Comparison of ENCODE assay signal across 19 cellular contexts in genomic region chr18:62954341-62954740, GRCh38.
DNase-seq lines count a peak whose midpoint lies in the region; ATAC-seq and TF ChIP-seq lines count a peak whose summit lies in the region.
"Had no signal": no experiment of that assay in that cellular context is flagged by ENCODE, and none has a peak within 500 bp of the region (broad histone marks: within the 10 kb centered on the region; RNA-seq: fewer than 3 reads in every experiment).

No MANE protein-coding gene starts in this region.

- CTCF ChIA-PET in activated CD8-positive, alpha-beta memory T cell treated with anti-CD3 and anti-CD28 coated beads, Interleukin-2, amount 10 ng/mL, durations not matched to agents 7 days and 5 days (lab: Charles Lee), result interaction anchor here (2.4 kb wide), 1 partner anchor 239 kb away, joined by 9 read pairs; the partner anchor contains the start of gene PHLPP1

- H3K27me3 Mint-ChIP-seq in activated CD8-positive, alpha-beta memory T cell treated with anti-CD3 and anti-CD28 coated beads, Interleukin-2, amount 10 ng/mL, durations not matched to agents 7 days and 5 days, result no peaks in the 10 kb centered on the region

- no peaks in the 10 kb centered on the region for H3K36me3 ChIP-seq in brain microvascular endothelial cell (replicated peaks)
- H3K36me3 ChIP-seq: ovary had no signal

- H3K27ac Mint-ChIP-seq in activated CD8-positive, alpha-beta memory T cell treated with anti-CD3 and anti-CD28 coated beads, Interleukin-2, amount 10 ng/mL, durations not matched to agents 7 days and 5 days, result no peak overlapping the region
- H3K27ac Mint-ChIP-seq in stimulated activated effector memory CD8-positive, alpha-beta T cell treated with anti-CD3 and anti-CD28 coated beads, Interleukin-12 subunit alpha, Interleukin-12 subunit beta, amount 100 ng/mL, for 72 hours, result no peak overlapping the region

- H3K4me1 Mint-ChIP-seq in activated CD8-positive, alpha-beta memory T cell treated with anti-CD3 and anti-CD28 coated beads, Interleukin-2, amount 10 ng/mL, durations not matched to agents 7 days and 5 days, result peaks cover 15% of the 10 kb centered on the region
- peaks cover 8% of the 10 kb centered on the region for H3K4me1 Mint-ChIP-seq in stimulated activated effector memory CD8-positive, alpha-beta T cell treated with anti-CD3 and anti-CD28 coated beads, Interleukin-12 subunit alpha, Interleukin-12 subunit beta, amount 100 ng/mL, for 72 hours

- in situ Hi-C loops in brain microvascular endothelial cell (cut with HindIII; ENCODE audit: low pct_ligation_motif_present, low sequenced_read_pairs) (loop anchor here (25.0 kb wide), 1 partner anchor 342 kb away; no protein-coding TSS in a partner anchor), KBM-7 (cut with MboI; ENCODE audit: low pct_unique_long_range_greater_than_20kb, low sequenced_read_pairs) (no loop called here)

- H3K27ac ChIP-seq in brain microvascular endothelial cell, result no peak overlapping the region
- H3K27ac ChIP-seq: ovary, tibial nerve had no signal

- no peak overlapping the region for H3K4me3 Mint-ChIP-seq in activated CD8-positive, alpha-beta memory T cell treated with anti-CD3 and anti-CD28 coated beads, Interleukin-2, amount 10 ng/mL, durations not matched to agents 7 days and 5 days
- H3K4me3 Mint-ChIP-seq in stimulated activated effector memory CD8-positive, alpha-beta T cell treated with anti-CD3 and anti-CD28 coated beads, Interleukin-12 subunit alpha, Interleukin-12 subunit beta, amount 100 ng/mL, for 72 hours, result no peak overlapping the region
- H3K4me3 Mint-ChIP-seq: brain had no signal

- H3K36me3 Mint-ChIP-seq in activated CD8-positive, alpha-beta memory T cell treated with anti-CD3 and anti-CD28 coated beads, Interleukin-2, amount 10 ng/mL, durations not matched to agents 7 days and 5 days, result peaks cover 2% of the 10 kb centered on the region
- H3K36me3 Mint-ChIP-seq in stimulated activated effector memory CD8-positive, alpha-beta T cell treated with anti-CD3 and anti-CD28 coated beads, Interleukin-12 subunit alpha, Interleukin-12 subunit beta, amount 100 ng/mL, for 72 hours, result no peaks in the 10 kb centered on the region

- H3K9me3 Mint-ChIP-seq in activated CD8-positive, alpha-beta memory T cell treated with anti-CD3 and anti-CD28 coated beads, Interleukin-2, amount 10 ng/mL, durations not matched to agents 7 days and 5 days (ENCODE audit: low read depth), result no peaks in the 10 kb centered on the region
- H3K9me3 Mint-ChIP-seq in stimulated activated effector memory CD8-positive, alpha-beta T cell treated with anti-CD3 and anti-CD28 coated beads, Interleukin-12 subunit alpha, Interleukin-12 subunit beta, amount 100 ng/mL, for 72 hours, result no peaks in the 10 kb centered on the region
- H3K9me3 Mint-ChIP-seq: brain had no signal

- TF ChIP-seq CTCF in brain microvascular endothelial cell (IDR thresholded peaks at IDR 0.05; ENCODE audit: low read depth, low read length, missing control alignments), result no peak

- H3K27me3 ChIP-seq in brain microvascular endothelial cell (replicated peaks), result no peaks in the 10 kb centered on the region
- H3K27me3 ChIP-seq: ovary, tibial nerve had no signal

- peak; percentile 71 for ATAC-seq in activated CD8-positive, alpha-beta memory T cell treated with anti-CD3 and anti-CD28 coated beads, Interleukin-2, amount 10 ng/mL, durations not matched to agents 7 days and 5 days
- peak; percentile 71 for ATAC-seq in stimulated activated effector memory CD8-positive, alpha-beta T cell treated with anti-CD3 and anti-CD28 coated beads, Interleukin-12 subunit alpha, Interleukin-12 subunit beta, amount 100 ng/mL, for 72 hours
- no peak for ATAC-seq in GM19452 (IDR thresholded peaks at IDR 0.05; ENCODE audit: unreplicated experiment)

- H3K4me3 ChIP-seq in brain microvascular endothelial cell (ENCODE audit: low read depth, low read length), result no peak overlapping the region
- H3K4me3 ChIP-seq: ovary, tibial nerve had no signal

- DNase-seq in activated CD8-positive, alpha-beta memory T cell treated with anti-CD3 and anti-CD28 coated beads, Interleukin-2, amount 10 ng/mL, durations not matched to agents 7 days and 5 days, result no peak
- DNase-seq in activated CD8-positive, alpha-beta memory T cell treated with anti-CD3 and anti-CD28 coated beads, Interleukin-2, amount 50 U/mL, for 4 hours, result no peak
- DNase-seq in NCI-H2107 (lab: John Stamatoyannopoulos, UW) (peak; percentile 49), brain microvascular endothelial cell (peak; percentile 44), UCSD-AML1 (lab: John Stamatoyannopoulos, UW; ENCODE audit: unreplicated experiment) (no peak), KBM-7 (no peak)
- DNase-seq in stimulated activated effector memory CD8-positive, alpha-beta T cell treated with anti-CD3 and anti-CD28 coated beads, Interleukin-12 subunit alpha, Interleukin-12 subunit beta, amount 100 ng/mL, for 72 hours (ENCODE audit: low spot score in 2 of 2), result no peak
- DNase-seq: ACHN; activated CD4-positive, alpha-beta T cell treated with anti-CD3 and anti-CD28 coated beads, Interleukin-2, amount 50 U/mL, for 1 hour; activated effector memory CD4-positive, alpha-beta T cell treated with Interleukin-2 at 50 U/mL for 16 hours; Calu3; midbrain; NCI-H526; ovary; stimulated activated CD4-positive, alpha-beta T cell treated with anti-CD3 and anti-CD28 coated beads, Interleukin-15, amount 100 ng/mL, for 24 hours; T-helper 9 cell had no signal

Comparison
In these comparisons a context has a peak if more than half of its experiments do, and no peak if none do; other contexts are left out.
1. DNase-seq: peak in NCI-H2107 (single experiment) and brain microvascular endothelial cell (single experiment); none in activated CD8-positive, alpha-beta memory T cell treated with anti-CD3 and anti-CD28 coated beads, Interleukin-2, amount 10 ng/mL, durations not matched to agents 7 days and 5 days (single experiment), activated CD8-positive, alpha-beta memory T cell treated with anti-CD3 and anti-CD28 coated beads, Interleukin-2, amount 50 U/mL, for 4 hours (single experiment), stimulated activated effector memory CD8-positive, alpha-beta T cell treated with anti-CD3 and anti-CD28 coated beads, Interleukin-12 subunit alpha, Interleukin-12 subunit beta, amount 100 ng/mL, for 72 hours (0 of 2), UCSD-AML1 (single experiment) and KBM-7 (single experiment).